Comparison of ENCODE assay signal across 9 cellular contexts in the genomic region with DNA sequence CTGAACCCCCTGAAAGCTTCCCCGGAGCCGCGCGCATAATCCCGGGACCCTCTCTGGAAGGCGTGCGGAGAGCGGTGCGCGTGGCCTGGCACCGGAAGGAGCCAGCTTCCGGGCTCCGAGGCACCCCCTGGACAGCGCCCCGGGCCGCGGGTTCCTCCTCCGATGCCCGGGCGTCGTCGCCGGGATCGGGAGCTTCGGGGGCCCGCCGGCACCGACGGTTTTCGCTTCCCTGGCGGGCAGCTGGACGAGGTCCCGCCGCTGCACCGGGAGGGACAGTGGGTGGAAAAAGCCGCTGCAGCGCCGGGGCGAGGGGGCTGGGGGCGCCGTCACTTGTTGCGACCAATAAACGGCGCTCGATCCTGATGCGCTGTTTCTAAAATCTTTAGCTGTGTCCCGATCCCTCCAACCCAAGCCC. TPM values are rescaled to one million over a fixed set of nuclear protein-coding genes. Genes with fewer than 3 reads are reported as not detected.
A peak's percentile ranks its signal among the peaks of the same experiment; 100 is the strongest.
DNase-seq lines count a peak whose midpoint lies in the region; ATAC-seq and TF ChIP-seq lines count a peak whose summit lies in the region.
"Had no signal": no experiment of that assay in that cellular context is flagged by ENCODE, and none has a peak within 500 bp of the region (broad histone marks: within the 10 kb centered on the region; RNA-seq: fewer than 3 reads in every experiment).

No MANE protein-coding gene starts in this region.

- peak overlapping the region; percentile 71; the same call in 1 of the 2 replicates for H3K27ac ChIP-seq in HEK293 (ENCODE audit: extremely low read depth, low read depth, low read length)
- no peak overlapping the region for H3K27ac ChIP-seq in right cardiac atrium (ENCODE audit: low read length)
- H3K27ac ChIP-seq in gastrocnemius medialis, result no peak overlapping the region

- TF ChIP-seq CTCF in HEK293 (tag by site-specific recombination; IDR thresholded peaks at IDR 0.05), result no peak
- no peak for TF ChIP-seq CTCF in gastrocnemius medialis (IDR thresholded peaks at IDR 0.05 in 4 of 5, conservative IDR thresholded peaks at IDR 0.05 in 1 of 5)

- CTCF ChIA-PET in HEK293 (lab: Yijun Ruan, JAX), result interaction anchor here (0.5 to 1.1 kb wide), 6 partner anchors 47 to 272 kb away, joined by 3 to 5 read pairs (median 3); no protein-coding TSS in a partner anchor

- DNase-seq in CD1c-positive myeloid dendritic cell (ENCODE audit: extremely low spot score) (peak; percentile 29), right cardiac atrium (peak; percentile 15 to 57 (median 53)), gastrocnemius medialis (no peak), COLO829 (ENCODE audit: low spot score) (no peak)
- peak; percentile 31 to 32 for DNase-seq in activated T-cell treated with anti-CD3 and anti-CD28 coated beads, Interleukin-2, amount 50 U/mL, for 48 hours

- H3K4me3 ChIP-seq in HEK293 (ENCODE audit: low read depth, low read length) (peak overlapping the region; percentile 53), right cardiac atrium (ENCODE audit: low read length) (peak overlapping the region; percentile 59), gastrocnemius medialis (peak overlapping the region; percentile 47 to 68 (median 53))

- no peaks in the 10 kb centered on the region for H3K9me3 ChIP-seq in HEK293 (ENCODE audit: control insufficient read depth, insufficient read depth, low read depth, low read length)
- no peaks in the 10 kb centered on the region for H3K9me3 ChIP-seq in right cardiac atrium (ENCODE audit: control insufficient read depth, low read length)
- H3K9me3 ChIP-seq in gastrocnemius medialis, result no peaks in the 10 kb centered on the region

- H3K4me1 ChIP-seq in HEK293 (ENCODE audit: control insufficient read depth, insufficient read depth, low read length) (no peaks in the 10 kb centered on the region; the same call in 1 of the 2 replicates), right cardiac atrium (ENCODE audit: control insufficient read depth, insufficient read depth, low read length) (no peaks in the 10 kb centered on the region), gastrocnemius medialis (peaks cover 8 to 29% of the 10 kb centered on the region in 2 donors)

- POLR2A ChIA-PET in HEK293 (lab: Yijun Ruan, JAX), result interaction anchor here (1.3 to 1.4 kb wide), 2 partner anchors 76 to 129 kb away, joined by 3 read pairs; a partner anchor contains a TSS

- ATAC-seq in right cardiac atrium (peak; percentile 23 to 46), gastrocnemius medialis (no peak), GM21717 (IDR thresholded peaks at IDR 0.05; ENCODE audit: unreplicated experiment) (no peak), HG03469 (IDR thresholded peaks at IDR 0.05; ENCODE audit: unreplicated experiment) (no peak)

- H3K27me3 ChIP-seq in right cardiac atrium (ENCODE audit: control insufficient read depth, insufficient read depth), result no peaks in the 10 kb centered on the region
- H3K27me3 ChIP-seq in gastrocnemius medialis, result peaks cover 43 to 66% (median 47%) of the 10 kb centered on the region in 3 donors

- intact Hi-C loops in right cardiac atrium (cut with DNase I), result no loop called here
- intact Hi-C loops in gastrocnemius medialis (cut with DNase I; ENCODE audit: low total_unique reads), result no loop called here

- no peak for TF ChIP-seq POLR2A in gastrocnemius medialis (IDR thresholded peaks at IDR 0.05)

- H3K36me3 ChIP-seq in HEK293 (ENCODE audit: control insufficient read depth in 2 of 2, insufficient read depth in 1 of 2, low read length in 2 of 2) (peaks cover 0 to 5% of the 10 kb centered on the region in 2 experiments; a peak in 1 of 3 replicates), gastrocnemius medialis (no peaks in the 10 kb centered on the region)

- WGBS in right cardiac atrium, result under 1% methylated on average over 47 of the region's 47 CpGs

- in situ Hi-C loops in gastrocnemius medialis (cut with MboI; ENCODE audit: low sequenced_read_pairs in 4 of 4), result no loop called here

TF ChIP-seq in HEK293, 187 proteins besides CTCF, POLR2A, EP300 and RAD21 (continues in another document):
- TF ChIP-seq, protein P1, sequence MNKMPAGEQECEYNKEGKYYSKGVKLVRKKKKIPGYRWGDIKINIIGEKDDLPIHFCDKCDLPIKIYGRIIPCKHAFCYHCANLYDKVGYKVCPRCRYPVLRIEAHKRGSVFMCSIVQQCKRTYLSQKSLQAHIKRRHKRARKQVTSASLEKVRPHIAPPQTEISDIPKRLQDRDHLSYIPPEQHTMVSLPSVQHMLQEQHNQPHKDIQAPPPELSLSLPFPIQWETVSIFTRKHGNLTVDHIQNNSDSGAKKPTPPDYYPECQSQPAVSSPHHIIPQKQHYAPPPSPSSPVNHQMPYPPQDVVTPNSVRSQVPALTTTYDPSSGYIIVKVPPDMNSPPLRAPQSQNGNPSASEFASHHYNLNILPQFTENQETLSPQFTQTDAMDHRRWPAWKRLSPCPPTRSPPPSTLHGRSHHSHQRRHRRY (tag by site-specific recombination; IDR thresholded peaks at IDR 0.05), result no peak
- TF ChIP-seq ZFP69B (tag by site-specific recombination; IDR thresholded peaks at IDR 0.05) (0 out of 2 replicates have a peak, but pooled peaks have one; percentile 32), GLIS1 (tag by site-specific recombination; IDR thresholded peaks at IDR 0.05) (peak; percentile 66), TCF7L2 (IDR thresholded peaks at IDR 0.05; ENCODE audit: borderline replicate concordance, low read depth, low read length) (no peak), ZNF600 (tag by site-specific recombination; IDR thresholded peaks at IDR 0.05) (no peak), ZNF624 (tag by site-specific recombination; IDR thresholded peaks at IDR 0.05) (no peak), ZNF341 (tag by site-specific recombination; IDR thresholded peaks at IDR 0.05; ENCODE audit: low read depth) (0 out of 2 replicates have a peak, but pooled peaks have one; percentile 30), ZNF501 (tag by site-specific recombination; IDR thresholded peaks at IDR 0.05) (peak; percentile 51; the same call in 1 of the 2 replicates), ZBTB48 (tag by site-specific recombination; IDR thresholded peaks at IDR 0.05) (no peak), YY1 (tag by site-specific recombination; IDR thresholded peaks at IDR 0.05) (no peak), ZNF350 (tag by site-specific recombination; IDR thresholded peaks at IDR 0.05) (no peak), ZNF335 (tag by site-specific recombination; conservative IDR thresholded peaks at IDR 0.05) (peak; percentile 64), SCRT1 (tag by site-specific recombination; IDR thresholded peaks at IDR 0.05; ENCODE audit: borderline replicate concordance) (no peak), ZNF302 (tag by site-specific recombination; IDR thresholded peaks at IDR 0.05; ENCODE audit: low read depth) (no peak), ZNF701 (tag by site-specific recombination; IDR thresholded peaks at IDR 0.05) (no peak)
- TF ChIP-seq, protein P2, sequence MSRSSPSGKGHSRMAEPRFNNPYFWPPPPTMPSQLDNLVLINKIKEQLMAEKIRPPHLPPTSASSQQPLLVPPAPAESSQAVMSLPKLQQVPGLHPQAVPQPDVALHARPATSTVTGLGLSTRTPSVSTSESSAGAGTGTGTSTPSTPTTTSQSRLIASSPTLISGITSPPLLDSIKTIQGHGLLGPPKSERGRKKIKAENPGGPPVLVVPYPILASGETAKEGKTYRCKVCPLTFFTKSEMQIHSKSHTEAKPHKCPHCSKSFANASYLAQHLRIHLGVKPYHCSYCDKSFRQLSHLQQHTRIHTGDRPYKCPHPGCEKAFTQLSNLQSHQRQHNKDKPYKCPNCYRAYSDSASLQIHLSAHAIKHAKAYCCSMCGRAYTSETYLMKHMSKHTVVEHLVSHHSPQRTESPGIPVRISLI (tag by site-specific recombination; IDR thresholded peaks at IDR 0.05), result no peak
- TF ChIP-seq, protein P3, sequence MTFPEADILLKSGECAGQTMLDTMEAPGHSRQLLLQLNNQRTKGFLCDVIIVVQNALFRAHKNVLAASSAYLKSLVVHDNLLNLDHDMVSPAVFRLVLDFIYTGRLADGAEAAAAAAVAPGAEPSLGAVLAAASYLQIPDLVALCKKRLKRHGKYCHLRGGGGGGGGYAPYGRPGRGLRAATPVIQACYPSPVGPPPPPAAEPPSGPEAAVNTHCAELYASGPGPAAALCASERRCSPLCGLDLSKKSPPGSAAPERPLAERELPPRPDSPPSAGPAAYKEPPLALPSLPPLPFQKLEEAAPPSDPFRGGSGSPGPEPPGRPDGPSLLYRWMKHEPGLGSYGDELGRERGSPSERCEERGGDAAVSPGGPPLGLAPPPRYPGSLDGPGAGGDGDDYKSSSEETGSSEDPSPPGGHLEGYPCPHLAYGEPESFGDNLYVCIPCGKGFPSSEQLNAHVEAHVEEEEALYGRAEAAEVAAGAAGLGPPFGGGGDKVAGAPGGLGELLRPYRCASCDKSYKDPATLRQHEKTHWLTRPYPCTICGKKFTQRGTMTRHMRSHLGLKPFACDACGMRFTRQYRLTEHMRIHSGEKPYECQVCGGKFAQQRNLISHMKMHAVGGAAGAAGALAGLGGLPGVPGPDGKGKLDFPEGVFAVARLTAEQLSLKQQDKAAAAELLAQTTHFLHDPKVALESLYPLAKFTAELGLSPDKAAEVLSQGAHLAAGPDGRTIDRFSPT (tag by site-specific recombination; IDR thresholded peaks at IDR 0.05), result no peak
- TF ChIP-seq, protein P4, sequence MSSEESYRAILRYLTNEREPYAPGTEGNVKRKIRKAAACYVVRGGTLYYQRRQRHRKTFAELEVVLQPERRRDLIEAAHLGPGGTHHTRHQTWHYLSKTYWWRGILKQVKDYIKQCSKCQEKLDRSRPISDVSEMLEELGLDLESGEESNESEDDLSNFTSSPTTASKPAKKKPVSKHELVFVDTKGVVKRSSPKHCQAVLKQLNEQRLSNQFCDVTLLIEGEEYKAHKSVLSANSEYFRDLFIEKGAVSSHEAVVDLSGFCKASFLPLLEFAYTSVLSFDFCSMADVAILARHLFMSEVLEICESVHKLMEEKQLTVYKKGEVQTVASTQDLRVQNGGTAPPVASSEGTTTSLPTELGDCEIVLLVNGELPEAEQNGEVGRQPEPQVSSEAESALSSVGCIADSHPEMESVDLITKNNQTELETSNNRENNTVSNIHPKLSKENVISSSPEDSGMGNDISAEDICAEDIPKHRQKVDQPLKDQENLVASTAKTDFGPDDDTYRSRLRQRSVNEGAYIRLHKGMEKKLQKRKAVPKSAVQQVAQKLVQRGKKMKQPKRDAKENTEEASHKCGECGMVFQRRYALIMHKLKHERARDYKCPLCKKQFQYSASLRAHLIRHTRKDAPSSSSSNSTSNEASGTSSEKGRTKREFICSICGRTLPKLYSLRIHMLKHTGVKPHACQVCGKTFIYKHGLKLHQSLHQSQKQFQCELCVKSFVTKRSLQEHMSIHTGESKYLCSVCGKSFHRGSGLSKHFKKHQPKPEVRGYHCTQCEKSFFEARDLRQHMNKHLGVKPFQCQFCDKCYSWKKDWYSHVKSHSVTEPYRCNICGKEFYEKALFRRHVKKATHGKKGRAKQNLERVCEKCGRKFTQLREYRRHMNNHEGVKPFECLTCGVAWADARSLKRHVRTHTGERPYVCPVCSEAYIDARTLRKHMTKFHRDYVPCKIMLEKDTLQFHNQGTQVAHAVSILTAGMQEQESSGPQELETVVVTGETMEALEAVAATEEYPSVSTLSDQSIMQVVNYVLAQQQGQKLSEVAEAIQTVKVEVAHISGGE (tag by site-specific recombination; conservative IDR thresholded peaks at IDR 0.05; ENCODE audit: low read depth), result peak; percentile 51

RNA-seq across cellular contexts. Expression of a gene that starts 0.6 kb away (rescaled TPM):
- total RNA-seq in right cardiac atrium (not detected), gastrocnemius medialis (not detected)
- polyA plus RNA-seq in right cardiac atrium, result 0.05 TPM
- total RNA-seq: renal cortical epithelial cell had no signal

Comparison
In these comparisons a context has a peak if more than half of its experiments do, and no peak if none do; other contexts are left out.
1. DNase-seq: peak in CD1c-positive myeloid dendritic cell (single experiment), activated T-cell treated with anti-CD3 and anti-CD28 coated beads, Interleukin-2, amount 50 U/mL, for 48 hours (2 of 2) and right cardiac atrium (3 of 3); none in gastrocnemius medialis (0 of 2) and COLO829 (single experiment).
2. ATAC-seq: peak in right cardiac atrium (2 of 2); none in gastrocnemius medialis (0 of 2), GM21717 (single experiment) and HG03469 (single experiment).
3. Peak in every context shown above with its lines, with median percentiles within 50 percentile points of each other: H3K4me3 ChIP-seq.